1 cellular context compared by ENCODE assay signal in the genomic region with DNA sequence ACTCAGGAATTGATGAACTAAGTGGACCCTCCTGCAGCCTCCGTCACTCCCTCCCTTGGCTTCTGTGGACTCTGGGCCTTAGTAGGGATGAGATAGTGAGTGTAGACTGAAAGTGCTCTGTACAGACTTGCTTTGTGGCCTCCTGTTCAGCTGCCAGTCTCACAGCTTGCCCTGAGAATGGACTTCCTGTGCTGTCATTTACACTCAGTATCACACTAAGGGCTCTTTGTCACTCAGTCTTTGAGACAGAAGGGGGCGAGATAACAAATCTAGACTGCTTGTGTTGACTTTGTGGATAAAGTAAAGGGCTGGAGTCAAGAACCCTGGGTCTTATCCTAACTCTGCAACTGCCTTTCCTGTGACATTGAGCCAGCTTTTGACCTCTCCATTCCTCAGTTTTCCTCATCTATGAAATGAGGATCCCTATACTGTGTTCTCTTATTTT.
TF ChIP-seq lines count a peak whose summit lies in the region.

No MANE protein-coding gene starts in this region.

TF ChIP-seq in HepG2, 621 proteins besides CTCF, POLR2A, EP300 and RAD21 (continued from another document and continues in another):
- TF ChIP-seq ZNF558 (CRISPR knock-in tag; IDR thresholded peaks at IDR 0.05; ENCODE audit: borderline replicate concordance) (no peak), ZNF367 (CRISPR knock-in tag; IDR thresholded peaks at IDR 0.05; ENCODE audit: borderline replicate concordance) (no peak), ZNF20 (CRISPR knock-in tag; IDR thresholded peaks at IDR 0.05) (no peak), TFDP1 (CRISPR knock-in tag; IDR thresholded peaks at IDR 0.05; ENCODE audit: borderline replicate concordance) (no peak), EED (CRISPR knock-in tag; IDR thresholded peaks at IDR 0.05) (no peak), ZNF780A (CRISPR knock-in tag; IDR thresholded peaks at IDR 0.05) (no peak), RFXAP (CRISPR knock-in tag; IDR thresholded peaks at IDR 0.05; ENCODE audit: borderline replicate concordance) (no peak), SMARCE1 (IDR thresholded peaks at IDR 0.05; ENCODE audit: borderline replicate concordance) (no peak), JUNB (CRISPR knock-in tag; IDR thresholded peaks at IDR 0.05; ENCODE audit: borderline replicate concordance) (no peak), IKZF5 (CRISPR knock-in tag; IDR thresholded peaks at IDR 0.05) (0 out of 2 replicates have a peak, but pooled peaks have one; percentile 44), ZBTB3 (CRISPR knock-in tag; IDR thresholded peaks at IDR 0.05; ENCODE audit: borderline replicate concordance, low read depth) (no peak), ZNF652 (CRISPR knock-in tag; IDR thresholded peaks at IDR 0.05; ENCODE audit: borderline replicate concordance, low read depth) (no peak), NBN (conservative IDR thresholded peaks at IDR 0.05) (no peak), BCL6 (CRISPR knock-in tag; IDR thresholded peaks at IDR 0.05) (peak; percentile 42; the same call in 1 of the 2 replicates), CAMTA2 (CRISPR knock-in tag; IDR thresholded peaks at IDR 0.05; ENCODE audit: borderline replicate concordance) (no peak), HMG20A (CRISPR knock-in tag; IDR thresholded peaks at IDR 0.05; ENCODE audit: borderline replicate concordance) (peak; percentile 72; the same call in 1 of the 2 replicates), SOX6 (IDR thresholded peaks at IDR 0.05) (no peak), SOX6 (CRISPR knock-in tag; IDR thresholded peaks at IDR 0.05) (peak; percentile 67), MEIS2 (CRISPR knock-in tag; IDR thresholded peaks at IDR 0.05) (peak; percentile 70; the same call in 1 of the 2 replicates), ZNF768 (CRISPR knock-in tag; IDR thresholded peaks at IDR 0.05) (no peak), ATF1 (CRISPR knock-in tag; IDR thresholded peaks at IDR 0.05) (0 out of 2 replicates have a peak, but pooled peaks have one; percentile 26), ZNF331 (CRISPR knock-in tag; IDR thresholded peaks at IDR 0.05) (peak; percentile 53; the same call in 1 of the 2 replicates), RELA (CRISPR knock-in tag; IDR thresholded peaks at IDR 0.05) (no peak), ZNF691 (CRISPR knock-in tag; IDR thresholded peaks at IDR 0.05; ENCODE audit: borderline replicate concordance, low read depth) (peak; percentile 74; the same call in 1 of the 2 replicates), BRCA1 (CRISPR knock-in tag; IDR thresholded peaks at IDR 0.05) (no peak), DR1 (CRISPR knock-in tag; IDR thresholded peaks at IDR 0.05) (no peak), ZNF33B (CRISPR knock-in tag; IDR thresholded peaks at IDR 0.05) (no peak), SATB2 (CRISPR knock-in tag; IDR thresholded peaks at IDR 0.05) (no peak), ZNF678 (CRISPR knock-in tag; IDR thresholded peaks at IDR 0.05) (no peak), PRPF4 (IDR thresholded peaks at IDR 0.05; ENCODE audit: low read depth, low read length, poor library complexity, severe bottlenecking) (no peak), CREB1 (IDR thresholded peaks at IDR 0.05) (no peak), CREB1 (CRISPR knock-in tag; IDR thresholded peaks at IDR 0.05) (no peak), RXRB (CRISPR knock-in tag; IDR thresholded peaks at IDR 0.05; ENCODE audit: borderline replicate concordance) (peak; percentile 40; the same call in 1 of the 2 replicates), ZNF605 (CRISPR knock-in tag; IDR thresholded peaks at IDR 0.05) (no peak), RCOR2 (CRISPR knock-in tag; IDR thresholded peaks at IDR 0.05) (peak; percentile 44; the same call in 1 of the 2 replicates), TEAD2 (CRISPR knock-in tag; IDR thresholded peaks at IDR 0.05) (no peak), ZNF468 (CRISPR knock-in tag; IDR thresholded peaks at IDR 0.05) (no peak), NR1H2 (CRISPR knock-in tag; IDR thresholded peaks at IDR 0.05; ENCODE audit: borderline replicate concordance, low read depth) (no peak), KLF16 (CRISPR knock-in tag; IDR thresholded peaks at IDR 0.05) (no peak), SOX5 (CRISPR knock-in tag; IDR thresholded peaks at IDR 0.05; ENCODE audit: borderline replicate concordance) (peak; percentile 51; the same call in 1 of the 2 replicates), FOSL2 (CRISPR knock-in tag; IDR thresholded peaks at IDR 0.05) (peak; percentile 44), MXI1 (IDR thresholded peaks at IDR 0.05; ENCODE audit: borderline replicate concordance, low read depth, low read length) (no peak), ZNF615 (CRISPR knock-in tag; IDR thresholded peaks at IDR 0.05; ENCODE audit: borderline replicate concordance) (no peak)
- TF ChIP-seq, protein P1, sequence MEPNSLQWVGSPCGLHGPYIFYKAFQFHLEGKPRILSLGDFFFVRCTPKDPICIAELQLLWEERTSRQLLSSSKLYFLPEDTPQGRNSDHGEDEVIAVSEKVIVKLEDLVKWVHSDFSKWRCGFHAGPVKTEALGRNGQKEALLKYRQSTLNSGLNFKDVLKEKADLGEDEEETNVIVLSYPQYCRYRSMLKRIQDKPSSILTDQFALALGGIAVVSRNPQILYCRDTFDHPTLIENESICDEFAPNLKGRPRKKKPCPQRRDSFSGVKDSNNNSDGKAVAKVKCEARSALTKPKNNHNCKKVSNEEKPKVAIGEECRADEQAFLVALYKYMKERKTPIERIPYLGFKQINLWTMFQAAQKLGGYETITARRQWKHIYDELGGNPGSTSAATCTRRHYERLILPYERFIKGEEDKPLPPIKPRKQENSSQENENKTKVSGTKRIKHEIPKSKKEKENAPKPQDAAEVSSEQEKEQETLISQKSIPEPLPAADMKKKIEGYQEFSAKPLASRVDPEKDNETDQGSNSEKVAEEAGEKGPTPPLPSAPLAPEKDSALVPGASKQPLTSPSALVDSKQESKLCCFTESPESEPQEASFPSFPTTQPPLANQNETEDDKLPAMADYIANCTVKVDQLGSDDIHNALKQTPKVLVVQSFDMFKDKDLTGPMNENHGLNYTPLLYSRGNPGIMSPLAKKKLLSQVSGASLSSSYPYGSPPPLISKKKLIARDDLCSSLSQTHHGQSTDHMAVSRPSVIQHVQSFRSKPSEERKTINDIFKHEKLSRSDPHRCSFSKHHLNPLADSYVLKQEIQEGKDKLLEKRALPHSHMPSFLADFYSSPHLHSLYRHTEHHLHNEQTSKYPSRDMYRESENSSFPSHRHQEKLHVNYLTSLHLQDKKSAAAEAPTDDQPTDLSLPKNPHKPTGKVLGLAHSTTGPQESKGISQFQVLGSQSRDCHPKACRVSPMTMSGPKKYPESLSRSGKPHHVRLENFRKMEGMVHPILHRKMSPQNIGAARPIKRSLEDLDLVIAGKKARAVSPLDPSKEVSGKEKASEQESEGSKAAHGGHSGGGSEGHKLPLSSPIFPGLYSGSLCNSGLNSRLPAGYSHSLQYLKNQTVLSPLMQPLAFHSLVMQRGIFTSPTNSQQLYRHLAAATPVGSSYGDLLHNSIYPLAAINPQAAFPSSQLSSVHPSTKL (CRISPR knock-in tag; IDR thresholded peaks at IDR 0.05) = peak; percentile 76
- TF ChIP-seq, protein P2, sequence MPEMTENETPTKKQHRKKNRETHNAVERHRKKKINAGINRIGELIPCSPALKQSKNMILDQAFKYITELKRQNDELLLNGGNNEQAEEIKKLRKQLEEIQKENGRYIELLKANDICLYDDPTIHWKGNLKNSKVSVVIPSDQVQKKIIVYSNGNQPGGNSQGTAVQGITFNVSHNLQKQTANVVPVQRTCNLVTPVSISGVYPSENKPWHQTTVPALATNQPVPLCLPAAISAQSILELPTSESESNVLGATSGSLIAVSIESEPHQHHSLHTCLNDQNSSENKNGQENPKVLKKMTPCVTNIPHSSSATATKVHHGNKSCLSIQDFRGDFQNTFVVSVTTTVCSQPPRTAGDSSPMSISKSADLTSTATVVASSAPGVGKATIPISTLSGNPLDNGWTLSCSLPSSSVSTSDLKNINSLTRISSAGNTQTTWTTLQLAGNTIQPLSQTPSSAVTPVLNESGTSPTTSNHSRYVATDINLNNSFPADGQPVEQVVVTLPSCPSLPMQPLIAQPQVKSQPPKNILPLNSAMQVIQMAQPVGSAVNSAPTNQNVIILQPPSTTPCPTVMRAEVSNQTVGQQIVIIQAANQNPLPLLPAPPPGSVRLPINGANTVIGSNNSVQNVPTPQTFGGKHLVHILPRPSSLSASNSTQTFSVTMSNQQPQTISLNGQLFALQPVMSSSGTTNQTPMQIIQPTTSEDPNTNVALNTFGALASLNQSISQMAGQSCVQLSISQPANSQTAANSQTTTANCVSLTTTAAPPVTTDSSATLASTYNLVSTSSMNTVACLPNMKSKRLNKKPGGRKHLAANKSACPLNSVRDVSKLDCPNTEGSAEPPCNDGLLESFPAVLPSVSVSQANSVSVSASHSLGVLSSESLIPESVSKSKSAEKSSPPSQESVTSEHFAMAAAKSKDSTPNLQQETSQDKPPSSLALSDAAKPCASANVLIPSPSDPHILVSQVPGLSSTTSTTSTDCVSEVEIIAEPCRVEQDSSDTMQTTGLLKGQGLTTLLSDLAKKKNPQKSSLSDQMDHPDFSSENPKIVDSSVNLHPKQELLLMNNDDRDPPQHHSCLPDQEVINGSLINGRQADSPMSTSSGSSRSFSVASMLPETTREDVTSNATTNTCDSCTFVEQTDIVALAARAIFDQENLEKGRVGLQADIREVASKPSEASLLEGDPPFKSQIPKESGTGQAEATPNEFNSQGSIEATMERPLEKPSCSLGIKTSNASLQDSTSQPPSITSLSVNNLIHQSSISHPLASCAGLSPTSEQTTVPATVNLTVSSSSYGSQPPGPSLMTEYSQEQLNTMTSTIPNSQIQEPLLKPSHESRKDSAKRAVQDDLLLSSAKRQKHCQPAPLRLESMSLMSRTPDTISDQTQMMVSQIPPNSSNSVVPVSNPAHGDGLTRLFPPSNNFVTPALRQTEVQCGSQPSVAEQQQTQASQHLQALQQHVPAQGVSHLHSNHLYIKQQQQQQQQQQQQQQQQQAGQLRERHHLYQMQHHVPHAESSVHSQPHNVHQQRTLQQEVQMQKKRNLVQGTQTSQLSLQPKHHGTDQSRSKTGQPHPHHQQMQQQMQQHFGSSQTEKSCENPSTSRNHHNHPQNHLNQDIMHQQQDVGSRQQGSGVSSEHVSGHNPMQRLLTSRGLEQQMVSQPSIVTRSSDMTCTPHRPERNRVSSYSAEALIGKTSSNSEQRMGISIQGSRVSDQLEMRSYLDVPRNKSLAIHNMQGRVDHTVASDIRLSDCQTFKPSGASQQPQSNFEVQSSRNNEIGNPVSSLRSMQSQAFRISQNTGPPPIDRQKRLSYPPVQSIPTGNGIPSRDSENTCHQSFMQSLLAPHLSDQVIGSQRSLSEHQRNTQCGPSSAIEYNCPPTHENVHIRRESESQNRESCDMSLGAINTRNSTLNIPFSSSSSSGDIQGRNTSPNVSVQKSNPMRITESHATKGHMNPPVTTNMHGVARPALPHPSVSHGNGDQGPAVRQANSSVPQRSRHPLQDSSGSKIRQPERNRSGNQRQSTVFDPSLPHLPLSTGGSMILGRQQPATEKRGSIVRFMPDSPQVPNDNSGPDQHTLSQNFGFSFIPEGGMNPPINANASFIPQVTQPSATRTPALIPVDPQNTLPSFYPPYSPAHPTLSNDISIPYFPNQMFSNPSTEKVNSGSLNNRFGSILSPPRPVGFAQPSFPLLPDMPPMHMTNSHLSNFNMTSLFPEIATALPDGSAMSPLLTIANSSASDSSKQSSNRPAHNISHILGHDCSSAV (CRISPR knock-in tag; IDR thresholded peaks at IDR 0.05; ENCODE audit: borderline replicate concordance) = no peak
- TF ChIP-seq, protein P3, sequence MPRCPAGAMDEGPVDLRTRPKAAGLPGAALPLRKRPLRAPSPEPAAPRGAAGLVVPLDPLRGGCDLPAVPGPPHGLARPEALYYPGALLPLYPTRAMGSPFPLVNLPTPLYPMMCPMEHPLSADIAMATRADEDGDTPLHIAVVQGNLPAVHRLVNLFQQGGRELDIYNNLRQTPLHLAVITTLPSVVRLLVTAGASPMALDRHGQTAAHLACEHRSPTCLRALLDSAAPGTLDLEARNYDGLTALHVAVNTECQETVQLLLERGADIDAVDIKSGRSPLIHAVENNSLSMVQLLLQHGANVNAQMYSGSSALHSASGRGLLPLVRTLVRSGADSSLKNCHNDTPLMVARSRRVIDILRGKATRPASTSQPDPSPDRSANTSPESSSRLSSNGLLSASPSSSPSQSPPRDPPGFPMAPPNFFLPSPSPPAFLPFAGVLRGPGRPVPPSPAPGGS (CRISPR knock-in tag; IDR thresholded peaks at IDR 0.05) = no peak
- TF ChIP-seq, protein P4, sequence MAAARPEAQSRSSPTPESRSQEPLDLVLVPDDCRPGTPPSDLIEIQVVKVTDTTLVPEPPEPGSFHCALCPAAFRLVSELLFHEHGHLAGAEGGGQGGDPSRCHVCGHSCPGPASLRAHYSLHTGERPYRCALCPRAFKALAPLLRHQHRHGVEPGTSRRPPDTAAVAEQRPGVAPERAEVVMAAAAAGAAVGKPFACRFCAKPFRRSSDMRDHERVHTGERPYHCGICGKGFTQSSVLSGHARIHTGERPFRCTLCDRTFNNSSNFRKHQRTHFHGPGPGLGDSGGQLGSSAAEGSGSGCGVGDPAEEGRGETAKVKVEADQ (CRISPR knock-in tag; IDR thresholded peaks at IDR 0.05; ENCODE audit: borderline replicate concordance) = no peak
- TF ChIP-seq, protein P5, sequence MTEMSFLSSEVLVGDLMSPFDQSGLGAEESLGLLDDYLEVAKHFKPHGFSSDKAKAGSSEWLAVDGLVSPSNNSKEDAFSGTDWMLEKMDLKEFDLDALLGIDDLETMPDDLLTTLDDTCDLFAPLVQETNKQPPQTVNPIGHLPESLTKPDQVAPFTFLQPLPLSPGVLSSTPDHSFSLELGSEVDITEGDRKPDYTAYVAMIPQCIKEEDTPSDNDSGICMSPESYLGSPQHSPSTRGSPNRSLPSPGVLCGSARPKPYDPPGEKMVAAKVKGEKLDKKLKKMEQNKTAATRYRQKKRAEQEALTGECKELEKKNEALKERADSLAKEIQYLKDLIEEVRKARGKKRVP (CRISPR knock-in tag; IDR thresholded peaks at IDR 0.05) = no peak
